ENCODE assay signal across 8 cellular contexts in genomic region chr15:75453703-75454470, GRCh38. TPM values are rescaled to one million over a fixed set of nuclear protein-coding genes. Genes with fewer than 3 reads are reported as not detected.
DNase-seq lines count a peak whose midpoint lies in the region; ATAC-seq, FAIRE-seq and TF ChIP-seq lines count a peak whose summit lies in the region.

No MANE protein-coding gene starts in this region.

- peak; percentile 96 for DNase-seq in AG08395 (ENCODE audit: low spot score)
- peak; percentile 98 for DNase-seq in NCI-H2227 (lab: John Stamatoyannopoulos, UW; ENCODE audit: unreplicated experiment)
- peak; percentile 100 for DNase-seq in bronchial epithelial cell (ENCODE audit: low read depth)

- H3K9ac ChIP-seq in iPS-20b (ENCODE audit: low read depth, low read length) (peak overlapping the region; percentile 94), skeletal muscle tissue (ENCODE audit: low read depth in 1 of 3, low read length in 3 of 3) (peak overlapping the region; percentile 99)

- H3K36me3 ChIP-seq in bronchial epithelial cell (ENCODE audit: control insufficient read depth, insufficient read depth, low read length) (no peaks in the 10 kb centered on the region), iPS-20b (ENCODE audit: insufficient read depth, low read depth, low read length) (no peaks in the 10 kb centered on the region), skeletal muscle tissue (ENCODE audit: control insufficient read depth in 3 of 3, insufficient read depth in 3 of 3, low read length in 3 of 3) (peaks cover 0 to 2% (median 0%) of the 10 kb centered on the region in 3 donors)

- no peak for FAIRE-seq in bronchial epithelial cell (lab: Jason Lieb, UNC)

- H3K27ac ChIP-seq in iPS-20b (ENCODE audit: low read length), result peak overlapping the region; percentile 78
- peak overlapping the region; percentile 99 for H3K27ac ChIP-seq in skeletal muscle tissue (ENCODE audit: low read depth, low read length)

- H3K27me3 ChIP-seq in bronchial epithelial cell (ENCODE audit: control insufficient read depth, insufficient read depth, low read length), result no peaks in the 10 kb centered on the region
- H3K27me3 ChIP-seq in iPS-20b (ENCODE audit: insufficient read depth, low read length), result no peaks in the 10 kb centered on the region
- H3K27me3 ChIP-seq in skeletal muscle tissue (ENCODE audit: control insufficient read depth in 3 of 3, insufficient read depth in 3 of 3, low read length in 3 of 3), result no peaks in the 10 kb centered on the region

- H3K4me1 ChIP-seq in iPS-20b (ENCODE audit: insufficient read depth, low read length) (peaks cover 5% of the 10 kb centered on the region; the same call in 1 of the 2 replicates), skeletal muscle tissue (ENCODE audit: control insufficient read depth in 3 of 3, insufficient read depth in 3 of 3, low read length in 3 of 3) (peaks cover 27 to 42% (median 33%) of the 10 kb centered on the region in 3 donors)

- H3K9me3 ChIP-seq in iPS-20b (ENCODE audit: insufficient read depth, low read depth, low read length), result no peaks in the 10 kb centered on the region
- no peaks in the 10 kb centered on the region for H3K9me3 ChIP-seq in skeletal muscle tissue (ENCODE audit: control insufficient read depth in 3 of 3, low read length in 3 of 3)

- peak overlapping the region; percentile 74 for H3K4me3 ChIP-seq in WI38 (ENCODE audit: low read depth, low read length)
- H3K4me3 ChIP-seq in bronchial epithelial cell (ENCODE audit: low read depth, low read length), result peak overlapping the region; percentile 92
- peak overlapping the region; percentile 97 for H3K4me3 ChIP-seq in iPS-20b (ENCODE audit: low read length)
- H3K4me3 ChIP-seq in skeletal muscle tissue (ENCODE audit: low read length in 3 of 3), result peak overlapping the region; percentile 93 to 96 (median 94)

- ATAC-seq in GM18907 (IDR thresholded peaks at IDR 0.05; ENCODE audit: unreplicated experiment) (peak; percentile 42), HG03139 (IDR thresholded peaks at IDR 0.05; ENCODE audit: unreplicated experiment) (peak; percentile 30)

- TF ChIP-seq CTCF in WI38 (IDR thresholded peaks at IDR 0.05; ENCODE audit: low read depth, low read length), result no peak
- no peak for TF ChIP-seq CTCF in bronchial epithelial cell (IDR thresholded peaks at IDR 0.05; ENCODE audit: insufficient read depth, low read length, severe bottlenecking)

RNA-seq across cellular contexts. Expression of gene SIN3A, which starts 2.4 kb away (rescaled TPM):
- total RNA-seq in bronchial epithelial cell, result 11.6 and 24.6 TPM in 2 replicates
- total RNA-seq in skeletal muscle tissue, result 40.7 TPM

Comparison
In these comparisons a context has a peak if more than half of its experiments do, and no peak if none do; other contexts are left out.
1. Peak in every context shown above with its lines: DNase-seq, ATAC-seq, H3K4me3 ChIP-seq and H3K27ac ChIP-seq.